ENCODE assay signal across 8 cellular contexts in the genomic region with DNA sequence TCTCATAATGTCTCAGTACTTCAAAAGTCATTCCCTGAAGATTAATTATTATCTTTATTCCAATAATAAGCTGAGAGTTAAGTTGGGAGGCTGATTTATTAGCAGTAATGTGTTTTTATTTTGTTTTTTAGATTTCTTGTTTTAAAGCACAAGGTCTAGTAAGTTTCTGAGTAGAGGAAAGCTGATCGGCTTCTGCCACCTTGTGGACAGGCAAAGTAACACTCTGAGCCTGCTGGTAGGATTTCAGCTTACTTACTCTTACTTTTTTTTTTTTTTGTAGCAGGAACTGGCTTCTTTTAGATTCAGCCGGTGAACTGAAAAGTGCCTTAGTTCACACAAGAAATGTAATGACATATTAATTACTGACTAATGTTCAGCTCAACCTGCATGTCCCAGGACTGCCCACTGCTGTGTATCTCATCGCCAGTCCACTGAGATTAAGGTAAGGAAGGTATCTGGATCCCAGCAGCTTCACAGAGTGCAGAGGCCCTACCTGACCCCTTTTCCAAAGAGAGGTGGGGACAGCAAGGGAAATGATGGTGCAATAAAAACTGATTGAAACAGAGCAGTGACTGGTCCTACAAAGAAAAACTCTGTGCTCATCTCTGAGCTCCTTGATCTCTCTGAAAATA.
DNase-seq lines count a peak whose midpoint lies in the region; ATAC-seq and TF ChIP-seq lines count a peak whose summit lies in the region.

No MANE protein-coding gene starts in this region.

- DNase-seq in A172 (ENCODE audit: low spot score): peak; percentile 84
- peak; percentile 79 for DNase-seq in GM12865 (ENCODE audit: low read depth)
- DNase-seq in NCI-H2196 (lab: John Stamatoyannopoulos, UW; ENCODE audit: unreplicated experiment): peak; percentile 45
- peak; percentile 40 for DNase-seq in activated CD4-positive, alpha-beta memory T cell treated with anti-CD3 and anti-CD28 coated beads for 36 hours
- DNase-seq in fibroblast of villous mesenchyme (ENCODE audit: low read depth): peak; percentile 78
- DNase-seq in occipital lobe (lab: John Stamatoyannopoulos, UW): peak; percentile 38
- DNase-seq in activated effector memory CD4-positive, alpha-beta T cell treated with anti-CD3 and anti-CD28 coated beads, Interleukin-2, amount 50 U/mL, for 16 hours: no peak

- no peaks in the 10 kb centered on the region for H3K36me3 Mint-ChIP-seq in activated CD4-positive, alpha-beta memory T cell treated with anti-CD3 and anti-CD28 coated beads for 36 hours

- no peaks in the 10 kb centered on the region for H3K9me3 Mint-ChIP-seq in activated CD4-positive, alpha-beta memory T cell treated with anti-CD3 and anti-CD28 coated beads for 36 hours

- intact Hi-C loops in activated CD4-positive, alpha-beta memory T cell treated with anti-CD3 and anti-CD28 coated beads for 36 hours (cut with micrococcal nuclease): loop anchor here (1.0 kb wide), 1 partner anchor 600 kb away; no protein-coding TSS in a partner anchor

- no peaks in the 10 kb centered on the region for H3K27me3 Mint-ChIP-seq in activated CD4-positive, alpha-beta memory T cell treated with anti-CD3 and anti-CD28 coated beads for 36 hours

- CTCF ChIA-PET in activated CD4-positive, alpha-beta memory T cell treated with anti-CD3 and anti-CD28 coated beads for 36 hours (lab: Charles Lee): interaction anchor here (0.7 to 6.1 kb wide), 2 partner anchors 432 to 600 kb away, joined by 3 to 61 read pairs; no protein-coding TSS in a partner anchor

- H3K4me3 Mint-ChIP-seq in activated CD4-positive, alpha-beta memory T cell treated with anti-CD3 and anti-CD28 coated beads for 36 hours: no peak overlapping the region

- peak; percentile 85 for ATAC-seq in HG02852 (IDR thresholded peaks at IDR 0.05; ENCODE audit: unreplicated experiment)

- no peak overlapping the region for H3K27ac Mint-ChIP-seq in activated CD4-positive, alpha-beta memory T cell treated with anti-CD3 and anti-CD28 coated beads for 36 hours

- H3K4me1 Mint-ChIP-seq in activated CD4-positive, alpha-beta memory T cell treated with anti-CD3 and anti-CD28 coated beads for 36 hours (ENCODE audit: low read depth): peaks cover 2% of the 10 kb centered on the region

- H3K4me3 ChIP-seq in GM12865 (ENCODE audit: low read depth, low read length) (no peak overlapping the region), fibroblast of villous mesenchyme (ENCODE audit: low read depth, low read length) (no peak overlapping the region)

- POLR2A ChIA-PET in activated CD4-positive, alpha-beta memory T cell treated with anti-CD3 and anti-CD28 coated beads for 36 hours (lab: Charles Lee): interaction anchor here (0.7 kb wide), 1 partner anchor 349 kb away, joined by 3 read pairs; no protein-coding TSS in a partner anchor

- TF ChIP-seq CTCF in GM12865 (IDR thresholded peaks at IDR 0.05; ENCODE audit: insufficient read depth, low read depth, low read length, missing control alignments): peak; percentile 66
- TF ChIP-seq CTCF in fibroblast of villous mesenchyme (IDR thresholded peaks at IDR 0.05; ENCODE audit: insufficient read depth, low read depth, low read length): peak; percentile 88
